In genomic region chr2:31235504-31235902, GRCh38 we compare ENCODE assay signal across 2 cellular contexts.
A peak's percentile ranks its signal among the peaks of the same experiment; 100 is the strongest.
TF ChIP-seq lines count a peak whose summit lies in the region.

No MANE protein-coding gene starts in this region.

TF ChIP-seq in A549, 52 proteins besides CTCF, POLR2A, EP300 and RAD21:
- TF ChIP-seq FOSL2 (IDR thresholded peaks at IDR 0.05): peak; percentile 34; the same call in 1 of the 2 replicates
- TF ChIP-seq FOSL2 (CRISPR knock-in tag; IDR thresholded peaks at IDR 0.05): peak; percentile 59; the same call in 1 of the 2 replicates
- no peak for TF ChIP-seq ZFP36 (IDR thresholded peaks at IDR 0.05; ENCODE audit: borderline replicate concordance, partially characterized antibody)
- no peak for TF ChIP-seq ESRRA (IDR thresholded peaks at IDR 0.05; ENCODE audit: borderline replicate concordance, low read length)

TF ChIP-seq in K562, 482 proteins besides CTCF, POLR2A, EP300 and RAD21:
- peak in 1 of 3 experiments; percentile 26 for TF ChIP-seq YY1 (IDR thresholded peaks at IDR 0.05; ENCODE audit: borderline replicate concordance in 1 of 3, control insufficient read depth in 1 of 3, extremely low read depth in 1 of 3, insufficient read depth in 3 of 3, insufficient read length in 1 of 3, insufficient replicate concordance in 2 of 3, low read depth in 1 of 3, low read length in 2 of 3)
- TF ChIP-seq CBFA2T3 (IDR thresholded peaks at IDR 0.05): peak; percentile 40; the same call in 1 of the 2 replicates
- peak; percentile 67 for TF ChIP-seq ATF3 (IDR thresholded peaks at IDR 0.05)
- no peak for TF ChIP-seq ATF3 (CRISPR knock-in tag; conservative IDR thresholded peaks at IDR 0.05)
- TF ChIP-seq POLR2G (IDR thresholded peaks at IDR 0.05; ENCODE audit: low read depth, low read length): no peak
- peak; percentile 61; the same call in 1 of the 2 replicates for TF ChIP-seq TCF3 (CRISPR knock-in tag; IDR thresholded peaks at IDR 0.05)
- TF ChIP-seq FOXM1 (IDR thresholded peaks at IDR 0.05; ENCODE audit: low read depth): no peak
- TF ChIP-seq FOXM1 (CRISPR knock-in tag; IDR thresholded peaks at IDR 0.05; ENCODE audit: low read depth): no peak
- TF ChIP-seq NR2C2 (CRISPR knock-in tag; IDR thresholded peaks at IDR 0.05): no peak
- TF ChIP-seq NR2C2 (tag; IDR thresholded peaks at IDR 0.05): no peak
- no peak for TF ChIP-seq HDAC6 (IDR thresholded peaks at IDR 0.05; ENCODE audit: low read depth, low read length)
- peak; percentile 61; the same call in 1 of the 2 replicates for TF ChIP-seq JUND (IDR thresholded peaks at IDR 0.05; ENCODE audit: borderline replicate concordance, low read depth, low read length)
- peak; percentile 69; the same call in 1 of the 3 replicates for TF ChIP-seq JUND (tag; IDR thresholded peaks at IDR 0.05; ENCODE audit: borderline replicate concordance, low read depth, low read length)
- TF ChIP-seq TAL1 (IDR thresholded peaks at IDR 0.05): 0 out of 2 replicates have a peak, but pooled peaks have one; percentile 15
- peak; percentile 48; the same call in 1 of the 2 replicates for TF ChIP-seq FOSL1 (tag; conservative IDR thresholded peaks at IDR 0.05)
- no peak for TF ChIP-seq ZNF445 (CRISPR knock-in tag; IDR thresholded peaks at IDR 0.05; ENCODE audit: low read depth)
- peak; percentile 31; the same call in 1 of the 2 replicates for TF ChIP-seq ARID1B (IDR thresholded peaks at IDR 0.05)
- TF ChIP-seq ZKSCAN8 (CRISPR knock-in tag; IDR thresholded peaks at IDR 0.05): peak; percentile 86; the same call in 1 of the 2 replicates
